16 cellular contexts compared by ENCODE assay signal in genomic region chr7:116806046-116806944, GRCh38. TPM values are rescaled to one million over a fixed set of nuclear protein-coding genes. Genes with fewer than 3 reads are reported as not detected.
DNase-seq lines count a peak whose midpoint lies in the region; ATAC-seq and TF ChIP-seq lines count a peak whose summit lies in the region.
"Had no signal": no experiment of that assay in that cellular context is flagged by ENCODE, and none has a peak within 500 bp of the region (broad histone marks: within the 10 kb centered on the region; RNA-seq: fewer than 3 reads in every experiment).

No MANE protein-coding gene starts in this region.

- peak overlapping the region; percentile 11 for H2BK20ac ChIP-seq in IMR-90 (ENCODE audit: low read depth, low read length)

- H3K9me3 ChIP-seq in IMR-90 (ENCODE audit: control insufficient read depth, insufficient read depth, low read length) (no peaks in the 10 kb centered on the region), mesenchymal stem cell (ENCODE audit: control insufficient read depth, low read length) (no peaks in the 10 kb centered on the region)
- H3K9me3 ChIP-seq: thoracic aorta had no signal

- ATAC-seq in IMR-90 (ENCODE audit: low read depth): no peak
- ATAC-seq in GM21529 (IDR thresholded peaks at IDR 0.05; ENCODE audit: unreplicated experiment): no peak
- no peak for ATAC-seq in HG03565 (IDR thresholded peaks at IDR 0.05; ENCODE audit: unreplicated experiment)
- ATAC-seq: effector memory CD8-positive, alpha-beta T cell; GM12878 had no signal

- H3K79me1 ChIP-seq in IMR-90 (ENCODE audit: low read depth in 1 of 2, low read length in 2 of 2) (no peaks in the 10 kb centered on the region), mesenchymal stem cell (replicated peaks; ENCODE audit: low read length, poor library complexity, severe bottlenecking) (peaks cover 4% of the 10 kb centered on the region)

- DNase-seq in IMR-90 (no peak), dermis microvascular lymphatic vessel endothelial cell (ENCODE audit: low read depth in 2 of 2) (peak; percentile 60 to 88), mesenchymal stem cell (no peak), superior temporal gyrus (ENCODE audit: extremely low spot score) (peak; percentile 60), RPMI8226 (no peak)
- DNase-seq: CD4-positive, alpha-beta memory T cell; cerebellar nuclear complex; effector memory CD8-positive, alpha-beta T cell; NCI-H1436; NCI-H510A treated with DMSO at 0.1 percent for 48 hours; retina had no signal

- H3K18ac ChIP-seq in IMR-90 (ENCODE audit: low read depth, low read length) (peak overlapping the region; percentile 43; the same call in 1 of the 2 replicates), mesenchymal stem cell (ENCODE audit: low read depth in 1 of 2, low read length in 2 of 2) (no peak overlapping the region)

- no peak overlapping the region for H3K4me3 ChIP-seq in IMR-90 (ENCODE audit: insufficient read depth, low read depth, low read length)
- no peak overlapping the region for H3K4me3 ChIP-seq in mesenchymal stem cell (ENCODE audit: insufficient read depth in 1 of 2, low read depth in 1 of 2, low read length in 2 of 2)
- H3K4me3 ChIP-seq: GM12878, thoracic aorta had no signal

- TF ChIP-seq RAD21 in IMR-90 (IDR thresholded peaks at IDR 0.05; ENCODE audit: low read length): no peak

- 0 out of 2 replicates have a peak, but pooled peaks cover 7% of the 10 kb centered on the region for H3K9me1 ChIP-seq in IMR-90 (ENCODE audit: insufficient read depth, low read length)

- H2BK12ac ChIP-seq in mesenchymal stem cell (ENCODE audit: low read length in 2 of 2): no peak overlapping the region

- no CpG with 5 or more reads among the region's 7 CpGs for WGBS in IMR-90 (ENCODE audit: extremely low coverage in 2 of 2, insufficient read length in 1 of 2), 2 experiments
- 89% methylated on average over 6 of the region's 7 CpGs for WGBS in mesenchymal stem cell

- no peak for TF ChIP-seq CTCF in IMR-90 (conservative IDR thresholded peaks at IDR 0.05; ENCODE audit: low read depth, low read length)

- POLR2A ChIA-PET in IMR-90 (lab: Charles Lee; ENCODE audit: unreplicated experiment): interaction anchor here (0.6 kb wide), 1 partner anchor 140 kb away, joined by 3 read pairs; no protein-coding TSS in a partner anchor

- H4K8ac ChIP-seq in IMR-90 (ENCODE audit: low read depth in 2 of 2, low read length in 2 of 2) (peak overlapping the region in 1 of 2 experiments; percentile 5; a peak in 1 of 4 replicates), mesenchymal stem cell (ENCODE audit: low read length) (no peak overlapping the region)

- no peak overlapping the region for H3K14ac ChIP-seq in IMR-90 (replicated peaks; ENCODE audit: low read depth, low read length)
- H3K14ac ChIP-seq in mesenchymal stem cell (ENCODE audit: low read length in 2 of 2): no peak overlapping the region

- H3K27ac ChIP-seq in IMR-90 (ENCODE audit: insufficient read depth, low read length): no peak overlapping the region
- H3K27ac ChIP-seq in mesenchymal stem cell (ENCODE audit: low read length, poor library complexity, severe bottlenecking): no peak overlapping the region
- H3K27ac ChIP-seq: RWPE1, thoracic aorta had no signal

- H2BK15ac ChIP-seq in IMR-90 (ENCODE audit: low read depth, low read length) (no peak overlapping the region), mesenchymal stem cell (ENCODE audit: low read depth, poor library complexity, severe bottlenecking) (no peak overlapping the region)

- in situ Hi-C loops in IMR-90 (cut with MboI; ENCODE audit: low sequenced_read_pairs): no loop called here

- no peak overlapping the region for H3K56ac ChIP-seq in IMR-90 (ENCODE audit: extremely low read depth, insufficient read depth, low read length)

- H3K4me2 ChIP-seq in IMR-90 (ENCODE audit: low read depth, low read length) (no peak overlapping the region), mesenchymal stem cell (ENCODE audit: low read length, poor library complexity, severe bottlenecking) (no peak overlapping the region)

- intact Hi-C loops in IMR-90 (cut with micrococcal nuclease): loop anchor here (5.0 kb wide), 3 partner anchors 279 to 669 kb away; partner anchors contain the start of gene CAV1

- H3K27me3 ChIP-seq in IMR-90 (ENCODE audit: control insufficient read depth, insufficient read depth, low read length) (no peaks in the 10 kb centered on the region), mesenchymal stem cell (ENCODE audit: control insufficient read depth in 1 of 2, insufficient read depth in 1 of 2, low read length in 2 of 2) (no peaks in the 10 kb centered on the region)

- H3K23ac ChIP-seq in IMR-90 (ENCODE audit: low read depth, low read length) (no peak overlapping the region), mesenchymal stem cell (ENCODE audit: low read length in 2 of 2) (no peak overlapping the region)

- CTCF ChIA-PET in IMR-90 (lab: Yijun Ruan, JAX): no interaction called here

- H2AFZ ChIP-seq in IMR-90 (replicated peaks; ENCODE audit: low read length, poor library complexity) (no peak overlapping the region), mesenchymal stem cell (ENCODE audit: low read depth, low read length) (peak overlapping the region; percentile 49)

- H3K4ac ChIP-seq in IMR-90 (ENCODE audit: low read depth, low read length): no peak overlapping the region
- H3K4ac ChIP-seq in mesenchymal stem cell (ENCODE audit: low read depth in 1 of 2, low read length in 2 of 2): no peak overlapping the region

- H3K9ac ChIP-seq in IMR-90 (ENCODE audit: low read depth, low read length) (no peak overlapping the region), mesenchymal stem cell (ENCODE audit: low read length) (no peak overlapping the region)

- no TSS peak for BruUV-seq in IMR-90 (replicated peaks; lab: Mats Ljungman, UMichigan)

- peaks cover 14% of the 10 kb centered on the region for H3K4me1 ChIP-seq in IMR-90 (ENCODE audit: control insufficient read depth, insufficient read depth, low read length)
- peaks cover 7% of the 10 kb centered on the region for H3K4me1 ChIP-seq in mesenchymal stem cell (ENCODE audit: control insufficient read depth, insufficient read depth, low read depth, low read length)

- H3K36me3 ChIP-seq in IMR-90 (ENCODE audit: control insufficient read depth, insufficient read depth, low read length): no peaks in the 10 kb centered on the region
- H3K36me3 ChIP-seq in mesenchymal stem cell (ENCODE audit: control insufficient read depth in 1 of 2, insufficient read depth in 2 of 2, low read depth in 1 of 2, low read length in 2 of 2): no peaks in the 10 kb centered on the region
- H3K36me3 ChIP-seq: thoracic aorta had no signal

- H2BK120ac ChIP-seq in IMR-90 (ENCODE audit: low read depth, low read length): peak overlapping the region; percentile 46; the same call in 1 of the 2 replicates
- no peak overlapping the region for H2BK120ac ChIP-seq in mesenchymal stem cell (ENCODE audit: low read depth, low read length)

- TF ChIP-seq POLR2A in IMR-90 (IDR thresholded peaks at IDR 0.05; ENCODE audit: low read depth, low read length): no peak

- dilution Hi-C loops in IMR-90 (cut with HindIII; ENCODE audit: low sequenced_read_pairs, unreplicated experiment): no loop called here

- H2BK5ac ChIP-seq in IMR-90 (ENCODE audit: low read depth, low read length, poor library complexity, severe bottlenecking) (no peak overlapping the region), mesenchymal stem cell (ENCODE audit: low read depth, low read length, poor library complexity, severe bottlenecking) (no peak overlapping the region)

- no peak overlapping the region for H4K91ac ChIP-seq in IMR-90 (ENCODE audit: insufficient read depth, low read depth, low read length)
- no peak overlapping the region for H4K91ac ChIP-seq in mesenchymal stem cell (ENCODE audit: low read length)

- H4K20me1 ChIP-seq in IMR-90 (ENCODE audit: insufficient read depth, low read length): no peaks in the 10 kb centered on the region

- H2AK9ac ChIP-seq in IMR-90 (replicated peaks; ENCODE audit: low read depth, low read length, poor library complexity): no peak overlapping the region

- peak overlapping the region; percentile 62; the same call in 1 of the 2 replicates for H4K5ac ChIP-seq in IMR-90 (ENCODE audit: low read depth, low read length)

- H2AK5ac ChIP-seq in IMR-90 (ENCODE audit: low read depth, low read length) (no peak overlapping the region), mesenchymal stem cell (ENCODE audit: low read length, severe bottlenecking) (peak overlapping the region; percentile 75)

TF ChIP-seq in IMR-90, 13 proteins besides CTCF, POLR2A, EP300 and RAD21:
- no peak for TF ChIP-seq MXI1 (IDR thresholded peaks at IDR 0.05; ENCODE audit: borderline replicate concordance, low read depth, low read length)
- TF ChIP-seq MAFK (IDR thresholded peaks at IDR 0.05; ENCODE audit: low read depth, low read length): peak; percentile 19; the same call in 1 of the 2 replicates
- no peak for TF ChIP-seq MAZ (IDR thresholded peaks at IDR 0.05; ENCODE audit: borderline replicate concordance, low read depth, low read length)
- no peak for TF ChIP-seq SMC3 (IDR thresholded peaks at IDR 0.05; ENCODE audit: low read depth, low read length)
- no peak for TF ChIP-seq BHLHE40 (IDR thresholded peaks at IDR 0.05; ENCODE audit: low read depth, low read length)
- no peak for TF ChIP-seq RCOR1 (IDR thresholded peaks at IDR 0.05; ENCODE audit: insufficient replicate concordance, low read length)

RNA-seq across cellular contexts. Expression of gene CAPZA2, which starts 56.1 kb away (rescaled TPM):
- total RNA-seq in IMR-90 (2012; rRNA removed) (133 and 229 TPM in 2 replicates), dermis microvascular lymphatic vessel endothelial cell (149 and 184 TPM in 2 replicates)
- 50.7 and 66.6 TPM in 2 replicates for polyA plus RNA-seq in IMR-90 (2012; rRNA removed)
- polyA plus RNA-seq in IMR-90 (2012; cell fraction: cytosol; rRNA removed): 5.7 and 9.2 TPM in 2 replicates
- 1.9 and 22.8 TPM in 2 replicates for polyA plus RNA-seq in IMR-90 (2012; cell fraction: nucleus; rRNA removed; ENCODE audit: low replicate concordance)
- 81.3 TPM for polyA plus RNA-seq in mesenchymal stem cell (2013, experiment 1 of 2)
- polyA plus RNA-seq in mesenchymal stem cell (2013, experiment 2 of 2): 77.0 TPM

Comparison
In these comparisons a context has a peak if more than half of its experiments do, and no peak if none do; other contexts are left out.
1. DNase-seq: peak in dermis microvascular lymphatic vessel endothelial cell (2 of 2) and superior temporal gyrus (single experiment); none in IMR-90 (single experiment), mesenchymal stem cell (single experiment) and RPMI8226 (single experiment).